In genomic region chr2:179842498-179843153, GRCh38 we compare ENCODE assay signal across 8 cellular contexts. TPM values are rescaled to one million over a fixed set of nuclear protein-coding genes. Genes with fewer than 3 reads are reported as not detected.
A peak's percentile ranks its signal among the peaks of the same experiment; 100 is the strongest.
DNase-seq lines count a peak whose midpoint lies in the region; ATAC-seq and TF ChIP-seq lines count a peak whose summit lies in the region.

No MANE protein-coding gene starts in this region.

- no peaks in the 10 kb centered on the region for H4K20me1 ChIP-seq in DOHH2 (ENCODE audit: control insufficient read depth, insufficient read depth, low read depth, low read length)

- WGBS in iPS DF 6.9 (ENCODE audit: insufficient coverage, insufficient read length): no CpG with 5 or more reads among the region's 4 CpGs

- no peaks in the 10 kb centered on the region for H3K9me3 Mint-ChIP-seq in HFFc6

- H3K27me3 Mint-ChIP-seq in HFFc6 (ENCODE audit: insufficient read depth): peaks cover 15% of the 10 kb centered on the region

- no peaks in the 10 kb centered on the region for H3K4me1 Mint-ChIP-seq in HFFc6 (ENCODE audit: low read depth)

- DNase-seq in HFFc6 (no peak), SK-N-DZ (ENCODE audit: low spot score) (peak; percentile 51), iPS DF 6.9 (ENCODE audit: low read depth, low spot score) (peak; percentile 16), AG20443 (ENCODE audit: low spot score) (no peak)

- no peaks in the 10 kb centered on the region for H3K9me2 ChIP-seq in DOHH2 (replicated peaks; ENCODE audit: control insufficient read depth, low read length)

- H3K27me3 ChIP-seq in DOHH2 (ENCODE audit: control insufficient read depth, low read length) (no peaks in the 10 kb centered on the region), iPS DF 6.9 (ENCODE audit: control insufficient read depth, insufficient read depth, low read length) (no peaks in the 10 kb centered on the region; the same call in 1 of the 2 replicates)

- no peaks in the 10 kb centered on the region for H3K36me3 ChIP-seq in DOHH2 (ENCODE audit: control insufficient read depth, low read length)
- no peaks in the 10 kb centered on the region for H3K36me3 ChIP-seq in iPS DF 6.9 (ENCODE audit: control insufficient read depth, insufficient read depth, low read length)

- no peak overlapping the region for H3K4me3 Mint-ChIP-seq in HFFc6

- H3K79me2 ChIP-seq in DOHH2 (ENCODE audit: control insufficient read depth, low read length): peaks cover 84% of the 10 kb centered on the region

- H3K36me3 Mint-ChIP-seq in HFFc6 (ENCODE audit: low read depth): no peaks in the 10 kb centered on the region

- no peak overlapping the region for H3K4me3 ChIP-seq in DOHH2 (ENCODE audit: low read length)
- no peak overlapping the region for H3K4me3 ChIP-seq in iPS DF 6.9 (ENCODE audit: low read length)

- ATAC-seq in GM19452 (IDR thresholded peaks at IDR 0.05; ENCODE audit: unreplicated experiment): no peak
- ATAC-seq in GM21825 (IDR thresholded peaks at IDR 0.05; ENCODE audit: unreplicated experiment): no peak
- no peak for ATAC-seq in HG03378 (IDR thresholded peaks at IDR 0.05; ENCODE audit: unreplicated experiment)

- no peak overlapping the region for H3K4me2 ChIP-seq in DOHH2 (ENCODE audit: low read length)

- H3F3A ChIP-seq in DOHH2 (ENCODE audit: control insufficient read depth, insufficient read depth): no peaks in the 10 kb centered on the region

- peak; percentile 82 for TF ChIP-seq CTCF in DOHH2 (IDR thresholded peaks at IDR 0.05; ENCODE audit: low read depth, low read length, poor library complexity, severe bottlenecking)
- peak; percentile 66 for TF ChIP-seq CTCF in HFFc6 (IDR thresholded peaks at IDR 0.05)

- no peak overlapping the region for H3K27ac ChIP-seq in DOHH2 (ENCODE audit: low read depth, low read length)
- H3K27ac ChIP-seq in iPS DF 6.9 (ENCODE audit: low read length): no peak overlapping the region

- no peak overlapping the region for H3K27ac Mint-ChIP-seq in HFFc6

- H3K9me3 ChIP-seq in DOHH2 (ENCODE audit: control insufficient read depth, insufficient read depth, low read length) (no peaks in the 10 kb centered on the region), iPS DF 6.9 (ENCODE audit: control insufficient read depth, insufficient read depth, low read length) (no peaks in the 10 kb centered on the region)

- H3K4me1 ChIP-seq in DOHH2 (ENCODE audit: control insufficient read depth, low read length) (peaks cover 17% of the 10 kb centered on the region), iPS DF 6.9 (ENCODE audit: control insufficient read depth, insufficient read depth, low read length) (no peaks in the 10 kb centered on the region)

RNA-seq across cellular contexts. Expression of gene ZNF385B, which starts 18.8 kb away (rescaled TPM):
- total RNA-seq in HFFc6 (2021; fragmentation: NEBNext Ultra II Directional; extraction: Animal tissue kit (Norgen Biotek cat#: 25700)): under 1 TPM in 5 of 6 experiments, not detected in 1; 0.08 to 0.26 (median 0.22) TPM
- polyA plus RNA-seq in SK-N-DZ (2014; cell fraction: cytosol; rRNA removed): 0.15 and 0.33 TPM in 2 replicates
- 0.46 and 2.2 TPM in 2 replicates for polyA plus RNA-seq in SK-N-DZ (2014; cell fraction: nucleus; rRNA removed)

Comparison
In these comparisons a context has a peak if more than half of its experiments do, and no peak if none do; other contexts are left out.
1. DNase-seq: peak in SK-N-DZ (single experiment) and iPS DF 6.9 (single experiment); none in HFFc6 (single experiment) and AG20443 (single experiment).